Comparison of ENCODE assay signal across 1 cellular context in the genomic region with DNA sequence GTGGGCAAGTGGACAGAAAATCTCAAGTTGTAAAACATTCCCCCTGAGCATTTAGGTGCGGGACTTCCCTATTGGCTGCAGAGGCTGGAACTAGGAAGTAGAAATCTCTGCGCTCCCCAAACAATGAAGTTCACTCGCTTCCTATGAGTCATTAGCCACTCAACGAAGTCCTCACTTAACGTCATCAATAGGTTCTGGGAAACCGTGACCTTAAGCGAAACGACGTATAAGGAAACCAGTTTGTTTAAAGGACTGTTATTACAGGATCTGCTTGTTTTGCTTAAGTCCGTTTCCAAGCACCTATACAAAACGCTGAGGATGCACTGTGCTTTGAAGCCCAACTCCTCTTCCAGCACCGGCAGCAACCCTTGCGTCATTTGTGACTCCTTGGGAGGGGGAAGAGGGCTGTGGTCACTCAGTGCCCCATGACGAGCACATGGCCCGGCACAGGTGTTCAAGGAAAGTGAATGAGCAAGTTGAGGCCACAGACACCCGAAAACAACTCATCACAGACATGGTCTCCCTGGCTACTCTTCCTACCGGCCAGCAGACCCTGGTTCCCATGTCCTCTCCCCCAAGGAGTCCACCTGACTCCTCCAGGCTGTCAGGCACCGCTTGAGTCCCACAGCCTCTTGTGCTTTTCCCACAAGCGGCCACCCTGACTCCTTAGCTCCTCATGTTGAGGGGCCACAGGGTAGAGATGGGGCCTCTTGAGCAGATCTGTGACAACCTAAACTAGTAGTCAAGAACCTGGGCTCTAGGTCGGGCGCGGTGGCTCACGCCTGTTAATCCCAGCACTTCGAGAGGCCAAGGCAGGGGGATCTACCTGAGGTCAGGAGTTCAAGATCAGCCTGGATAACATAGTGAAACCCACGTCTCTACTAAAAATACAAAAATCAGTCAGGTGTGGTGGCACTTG.
A peak's percentile ranks its signal among the peaks of the same experiment; 100 is the strongest.
TF ChIP-seq lines count a peak whose summit lies in the region.

No MANE protein-coding gene starts in this region.

TF ChIP-seq in HEK293, 187 proteins besides CTCF, POLR2A, EP300 and RAD21 (continued from another document and continues in another):
- TF ChIP-seq, protein P1, sequence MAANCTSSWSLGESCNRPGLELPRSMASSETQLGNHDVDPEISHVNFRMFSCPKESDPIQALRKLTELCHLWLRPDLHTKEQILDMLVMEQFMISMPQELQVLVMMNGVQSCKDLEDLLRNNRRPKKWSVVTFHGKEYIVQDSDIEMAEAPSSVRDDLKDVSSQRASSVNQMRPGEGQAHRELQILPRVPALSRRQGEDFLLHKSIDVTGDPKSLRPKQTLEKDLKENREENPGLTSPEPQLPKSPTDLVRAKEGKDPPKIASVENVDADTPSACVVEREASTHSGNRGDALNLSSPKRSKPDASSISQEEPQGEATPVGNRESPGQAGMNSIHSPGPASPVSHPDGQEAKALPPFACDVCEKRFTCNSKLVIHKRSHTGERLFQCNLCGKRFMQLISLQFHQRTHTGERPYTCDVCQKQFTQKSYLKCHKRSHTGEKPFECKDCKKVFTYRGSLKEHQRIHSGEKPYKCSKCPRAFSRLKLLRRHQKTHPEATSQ (tag by site-specific recombination; IDR thresholded peaks at IDR 0.05): no peak
- TF ChIP-seq ZNF776 (tag by site-specific recombination; IDR thresholded peaks at IDR 0.05; ENCODE audit: borderline replicate concordance) (no peak), ZNF660 (tag by site-specific recombination; IDR thresholded peaks at IDR 0.05) (peak; percentile 88), ZSCAN16 (tag by site-specific recombination; IDR thresholded peaks at IDR 0.05) (no peak), SCRT1 (tag by site-specific recombination; IDR thresholded peaks at IDR 0.05; ENCODE audit: borderline replicate concordance) (no peak), ZNF704 (tag by site-specific recombination; IDR thresholded peaks at IDR 0.05) (no peak), ZNF221 (tag by site-specific recombination; IDR thresholded peaks at IDR 0.05; ENCODE audit: borderline replicate concordance) (no peak), ZFP3 (tag by site-specific recombination; IDR thresholded peaks at IDR 0.05; ENCODE audit: low read depth) (no peak), WT1 (tag by site-specific recombination; IDR thresholded peaks at IDR 0.05) (peak; percentile 16; the same call in 1 of the 2 replicates), ZBTB8A (tag by site-specific recombination; IDR thresholded peaks at IDR 0.05) (peak; percentile 29; the same call in 1 of the 2 replicates), ZNF274 (IDR thresholded peaks at IDR 0.05; ENCODE audit: low read length) (no peak), ZNF274 (tag by site-specific recombination; IDR thresholded peaks at IDR 0.05; ENCODE audit: borderline replicate concordance) (no peak), ZNF830 (tag by site-specific recombination; IDR thresholded peaks at IDR 0.05; ENCODE audit: low read depth) (no peak), ZNF132 (tag by site-specific recombination; IDR thresholded peaks at IDR 0.05; ENCODE audit: borderline replicate concordance) (no peak), ZEB2 (tag by site-specific recombination; IDR thresholded peaks at IDR 0.05) (peak; percentile 87), GLIS1 (tag by site-specific recombination; IDR thresholded peaks at IDR 0.05) (peak; percentile 65), SP3 (tag by site-specific recombination; IDR thresholded peaks at IDR 0.05) (0 out of 2 replicates have a peak, but pooled peaks have one; percentile 4), PRDM1 (tag by site-specific recombination; IDR thresholded peaks at IDR 0.05) (peak; percentile 94), ZNF416 (tag by site-specific recombination; IDR thresholded peaks at IDR 0.05) (no peak), MZF1 (tag by site-specific recombination; IDR thresholded peaks at IDR 0.05; ENCODE audit: borderline replicate concordance) (peak; percentile 83; the same call in 1 of the 2 replicates), ZNF768 (tag by site-specific recombination; IDR thresholded peaks at IDR 0.05) (0 out of 2 replicates have a peak, but pooled peaks have one; percentile 8), ZNF341 (tag by site-specific recombination; IDR thresholded peaks at IDR 0.05; ENCODE audit: low read depth) (no peak), ZNF354C (tag by site-specific recombination; IDR thresholded peaks at IDR 0.05; ENCODE audit: borderline replicate concordance, low read depth) (no peak), ZNF837 (tag by site-specific recombination; IDR thresholded peaks at IDR 0.05) (no peak), HIC1 (tag by site-specific recombination; IDR thresholded peaks at IDR 0.05) (peak; percentile 49), ZBTB44 (tag by site-specific recombination; IDR thresholded peaks at IDR 0.05) (no peak), BCL11A (tag by site-specific recombination; IDR thresholded peaks at IDR 0.05; ENCODE audit: low read depth) (peak; percentile 94), KLF16 (tag by site-specific recombination; IDR thresholded peaks at IDR 0.05) (0 out of 2 replicates have a peak, but pooled peaks have one; percentile 16), ZNF677 (tag by site-specific recombination; IDR thresholded peaks at IDR 0.05) (no peak), ZNF664 (tag by site-specific recombination; IDR thresholded peaks at IDR 0.05) (peak; percentile 79; the same call in 1 of the 2 replicates), ZNF449 (tag by site-specific recombination; IDR thresholded peaks at IDR 0.05) (peak; percentile 93)
- TF ChIP-seq, protein P2, sequence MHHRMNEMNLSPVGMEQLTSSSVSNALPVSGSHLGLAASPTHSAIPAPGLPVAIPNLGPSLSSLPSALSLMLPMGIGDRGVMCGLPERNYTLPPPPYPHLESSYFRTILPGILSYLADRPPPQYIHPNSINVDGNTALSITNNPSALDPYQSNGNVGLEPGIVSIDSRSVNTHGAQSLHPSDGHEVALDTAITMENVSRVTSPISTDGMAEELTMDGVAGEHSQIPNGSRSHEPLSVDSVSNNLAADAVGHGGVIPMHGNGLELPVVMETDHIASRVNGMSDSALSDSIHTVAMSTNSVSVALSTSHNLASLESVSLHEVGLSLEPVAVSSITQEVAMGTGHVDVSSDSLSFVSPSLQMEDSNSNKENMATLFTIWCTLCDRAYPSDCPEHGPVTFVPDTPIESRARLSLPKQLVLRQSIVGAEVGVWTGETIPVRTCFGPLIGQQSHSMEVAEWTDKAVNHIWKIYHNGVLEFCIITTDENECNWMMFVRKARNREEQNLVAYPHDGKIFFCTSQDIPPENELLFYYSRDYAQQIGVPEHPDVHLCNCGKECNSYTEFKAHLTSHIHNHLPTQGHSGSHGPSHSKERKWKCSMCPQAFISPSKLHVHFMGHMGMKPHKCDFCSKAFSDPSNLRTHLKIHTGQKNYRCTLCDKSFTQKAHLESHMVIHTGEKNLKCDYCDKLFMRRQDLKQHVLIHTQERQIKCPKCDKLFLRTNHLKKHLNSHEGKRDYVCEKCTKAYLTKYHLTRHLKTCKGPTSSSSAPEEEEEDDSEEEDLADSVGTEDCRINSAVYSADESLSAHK (tag by site-specific recombination; IDR thresholded peaks at IDR 0.05): no peak
- TF ChIP-seq, protein P3, sequence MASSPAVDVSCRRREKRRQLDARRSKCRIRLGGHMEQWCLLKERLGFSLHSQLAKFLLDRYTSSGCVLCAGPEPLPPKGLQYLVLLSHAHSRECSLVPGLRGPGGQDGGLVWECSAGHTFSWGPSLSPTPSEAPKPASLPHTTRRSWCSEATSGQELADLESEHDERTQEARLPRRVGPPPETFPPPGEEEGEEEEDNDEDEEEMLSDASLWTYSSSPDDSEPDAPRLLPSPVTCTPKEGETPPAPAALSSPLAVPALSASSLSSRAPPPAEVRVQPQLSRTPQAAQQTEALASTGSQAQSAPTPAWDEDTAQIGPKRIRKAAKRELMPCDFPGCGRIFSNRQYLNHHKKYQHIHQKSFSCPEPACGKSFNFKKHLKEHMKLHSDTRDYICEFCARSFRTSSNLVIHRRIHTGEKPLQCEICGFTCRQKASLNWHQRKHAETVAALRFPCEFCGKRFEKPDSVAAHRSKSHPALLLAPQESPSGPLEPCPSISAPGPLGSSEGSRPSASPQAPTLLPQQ (tag by site-specific recombination; IDR thresholded peaks at IDR 0.05): peak; percentile 75; the same call in 1 of the 2 replicates
- TF ChIP-seq, protein P4, sequence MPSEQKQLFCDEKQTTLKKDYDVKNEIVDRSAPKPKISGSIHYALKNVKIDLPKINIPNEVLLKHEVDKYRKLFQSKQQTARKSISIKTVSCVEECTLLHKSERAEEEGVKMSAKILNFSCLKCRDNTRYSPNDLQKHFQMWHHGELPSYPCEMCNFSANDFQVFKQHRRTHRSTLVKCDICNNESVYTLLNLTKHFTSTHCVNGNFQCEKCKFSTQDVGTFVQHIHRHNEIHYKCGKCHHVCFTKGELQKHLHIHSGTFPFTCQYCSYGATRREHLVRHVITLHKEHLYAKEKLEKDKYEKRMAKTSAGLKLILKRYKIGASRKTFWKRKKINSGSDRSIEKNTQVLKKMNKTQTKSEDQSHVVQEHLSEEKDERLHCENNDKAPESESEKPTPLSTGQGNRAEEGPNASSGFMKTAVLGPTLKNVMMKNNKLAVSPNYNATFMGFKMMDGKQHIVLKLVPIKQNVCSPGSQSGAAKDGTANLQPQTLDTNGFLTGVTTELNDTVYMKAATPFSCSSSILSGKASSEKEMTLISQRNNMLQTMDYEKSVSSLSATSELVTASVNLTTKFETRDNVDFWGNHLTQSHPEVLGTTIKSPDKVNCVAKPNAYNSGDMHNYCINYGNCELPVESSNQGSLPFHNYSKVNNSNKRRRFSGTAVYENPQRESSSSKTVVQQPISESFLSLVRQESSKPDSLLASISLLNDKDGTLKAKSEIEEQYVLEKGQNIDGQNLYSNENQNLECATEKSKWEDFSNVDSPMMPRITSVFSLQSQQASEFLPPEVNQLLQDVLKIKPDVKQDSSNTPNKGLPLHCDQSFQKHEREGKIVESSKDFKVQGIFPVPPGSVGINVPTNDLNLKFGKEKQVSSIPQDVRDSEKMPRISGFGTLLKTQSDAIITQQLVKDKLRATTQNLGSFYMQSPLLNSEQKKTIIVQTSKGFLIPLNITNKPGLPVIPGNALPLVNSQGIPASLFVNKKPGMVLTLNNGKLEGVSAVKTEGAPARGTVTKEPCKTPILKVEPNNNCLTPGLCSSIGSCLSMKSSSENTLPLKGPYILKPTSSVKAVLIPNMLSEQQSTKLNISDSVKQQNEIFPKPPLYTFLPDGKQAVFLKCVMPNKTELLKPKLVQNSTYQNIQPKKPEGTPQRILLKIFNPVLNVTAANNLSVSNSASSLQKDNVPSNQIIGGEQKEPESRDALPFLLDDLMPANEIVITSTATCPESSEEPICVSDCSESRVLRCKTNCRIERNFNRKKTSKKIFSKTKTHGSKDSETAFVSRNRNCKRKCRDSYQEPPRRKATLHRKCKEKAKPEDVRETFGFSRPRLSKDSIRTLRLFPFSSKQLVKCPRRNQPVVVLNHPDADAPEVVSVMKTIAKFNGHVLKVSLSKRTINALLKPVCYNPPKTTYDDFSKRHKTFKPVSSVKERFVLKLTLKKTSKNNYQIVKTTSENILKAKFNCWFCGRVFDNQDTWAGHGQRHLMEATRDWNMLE (tag by site-specific recombination; conservative IDR thresholded peaks at IDR 0.05; ENCODE audit: low read depth): no peak; the same call in 1 of the 2 replicates
- TF ChIP-seq, protein P5, sequence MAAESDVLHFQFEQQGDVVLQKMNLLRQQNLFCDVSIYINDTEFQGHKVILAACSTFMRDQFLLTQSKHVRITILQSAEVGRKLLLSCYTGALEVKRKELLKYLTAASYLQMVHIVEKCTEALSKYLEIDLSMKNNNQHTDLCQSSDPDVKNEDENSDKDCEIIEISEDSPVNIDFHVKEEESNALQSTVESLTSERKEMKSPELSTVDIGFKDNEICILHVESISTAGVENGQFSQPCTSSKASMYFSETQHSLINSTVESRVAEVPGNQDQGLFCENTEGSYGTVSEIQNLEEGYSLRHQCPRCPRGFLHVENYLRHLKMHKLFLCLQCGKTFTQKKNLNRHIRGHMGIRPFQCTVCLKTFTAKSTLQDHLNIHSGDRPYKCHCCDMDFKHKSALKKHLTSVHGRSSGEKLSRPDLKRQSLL (tag by site-specific recombination; IDR thresholded peaks at IDR 0.05): peak; percentile 62; the same call in 1 of the 2 replicates
